8 cellular contexts compared by ENCODE assay signal in the genomic region with DNA sequence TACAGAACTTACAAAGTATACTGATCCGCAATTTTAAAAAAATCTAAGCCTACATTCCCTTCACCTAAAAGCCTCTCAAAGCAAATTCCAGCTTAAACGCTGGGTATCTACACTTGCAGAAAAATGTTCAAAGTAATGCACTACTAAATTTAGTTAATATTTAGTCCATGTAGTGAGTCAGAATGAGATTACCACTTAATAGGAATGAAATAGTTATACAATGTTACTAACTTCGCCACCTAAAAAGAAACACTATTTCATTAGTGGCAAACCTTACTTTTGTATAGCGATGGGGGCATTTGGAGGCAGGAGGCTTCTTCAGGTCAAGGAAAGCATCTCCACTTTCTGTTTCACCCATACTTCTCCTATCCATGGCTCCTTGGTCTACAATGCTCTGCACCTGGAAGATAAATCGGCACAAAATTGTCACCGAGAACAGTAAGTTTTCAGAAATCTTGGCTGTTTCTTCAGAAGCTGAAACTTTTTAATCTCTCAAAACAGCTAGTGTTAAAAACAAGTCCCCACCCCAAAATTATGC. TPM values are rescaled to one million over a fixed set of nuclear protein-coding genes. Genes with fewer than 3 reads are reported as not detected.
DNase-seq lines count a peak whose midpoint lies in the region; FAIRE-seq and TF ChIP-seq lines count a peak whose summit lies in the region.

No MANE protein-coding gene starts in this region.

- H3K4me2 ChIP-seq in OCI-LY3 (ENCODE audit: low read length), result peak overlapping the region; percentile 77
- peak overlapping the region; percentile 85 for H3K4me2 ChIP-seq in endothelial cell of umbilical vein (ENCODE audit: insufficient read depth, low read length)
- peak overlapping the region; percentile 81 for H3K4me2 ChIP-seq in trophoblast cell (ENCODE audit: low read length)

- TF ChIP-seq POLR2A in endothelial cell of umbilical vein (IDR thresholded peaks at IDR 0.05; ENCODE audit: low read depth, low read length), result no peak

- no peak overlapping the region for H3K4ac ChIP-seq in trophoblast cell (ENCODE audit: low read depth, low read length)

- peaks cover 11% of the 10 kb centered on the region for H3K79me1 ChIP-seq in trophoblast cell (ENCODE audit: low read length)

- H3K9me1 ChIP-seq in endothelial cell of umbilical vein (replicated peaks; ENCODE audit: control insufficient read depth, extremely low read depth, insufficient read depth, low read length), result no peaks in the 10 kb centered on the region

- H3K9me3 ChIP-seq in ES-I3 (ENCODE audit: control insufficient read depth, insufficient read depth, low read length) (no peaks in the 10 kb centered on the region), OCI-LY3 (ENCODE audit: insufficient read depth, low read length) (no peaks in the 10 kb centered on the region), endothelial cell of umbilical vein (replicated peaks; ENCODE audit: control insufficient read depth, insufficient read depth, low read length) (no peaks in the 10 kb centered on the region), trophoblast cell (ENCODE audit: insufficient read depth, low read depth, low read length) (no peaks in the 10 kb centered on the region)

- H3K36me3 ChIP-seq in ES-I3 (ENCODE audit: insufficient read depth, low read length) (peaks cover 13% of the 10 kb centered on the region), OCI-LY3 (replicated peaks; ENCODE audit: low read depth, low read length) (peaks cover 55% of the 10 kb centered on the region), endothelial cell of umbilical vein (ENCODE audit: control insufficient read depth in 2 of 2, extremely low read depth in 1 of 2, insufficient read depth in 2 of 2, low read length in 2 of 2) (peaks cover 3 to 11% of the 10 kb centered on the region in 2 experiments), trophoblast cell (ENCODE audit: control insufficient read depth in 1 of 2, insufficient read depth in 2 of 2, low read length in 2 of 2) (peaks cover 13 to 17% of the 10 kb centered on the region in 2 experiments)

- H2BK12ac ChIP-seq in trophoblast cell (ENCODE audit: low read length), result no peak overlapping the region

- dilution Hi-C loops in endothelial cell of umbilical vein (cut with MboI; ENCODE audit: extremely low pct_ligation_motif_present, low sequenced_read_pairs), result no loop called here

- no CpG with 5 or more reads among the region's 6 CpGs for WGBS in trophoblast cell (ENCODE audit: extremely low coverage, insufficient coverage, insufficient read length)

- H2AFZ ChIP-seq in OCI-LY3 (ENCODE audit: low read depth, low read length) (no peak overlapping the region), endothelial cell of umbilical vein (ENCODE audit: low read depth, low read length) (no peak overlapping the region), trophoblast cell (ENCODE audit: insufficient read depth, low read length, poor library complexity) (no peak overlapping the region)

- no peak overlapping the region for H3K18ac ChIP-seq in trophoblast cell (ENCODE audit: low read length)

- H2BK5ac ChIP-seq in trophoblast cell (ENCODE audit: low read depth, low read length, poor library complexity), result no peak overlapping the region

- peak overlapping the region; percentile 98 for H3K27ac ChIP-seq in OCI-LY3 (ENCODE audit: low read length)
- H3K27ac ChIP-seq in endothelial cell of umbilical vein (ENCODE audit: insufficient read depth, low read depth, low read length), result peak overlapping the region; percentile 84
- H3K27ac ChIP-seq in trophoblast cell (ENCODE audit: low read depth, low read length), result no peak overlapping the region

- DNase-seq in endothelial cell of umbilical vein (ENCODE audit: low read depth, low spot score) (no peak), trophoblast cell (no peak), NCI-H345 (lab: John Stamatoyannopoulos, UW) (no peak), DMS153 treated with DMSO at 0.1 percent for 48 hours (lab: John Stamatoyannopoulos, UW; ENCODE audit: unreplicated experiment) (no peak)
- no peak for DNase-seq in stimulated activated naive CD4-positive, alpha-beta T cell treated with Interleukin-2 at 50 U/mL for 16 hours (lab: John Stamatoyannopoulos, UW)
- DNase-seq in activated CD4-positive, alpha-beta T cell treated with anti-CD3 and anti-CD28 coated beads for 1 hour, result no peak

- no peak overlapping the region for H2AK5ac ChIP-seq in trophoblast cell (ENCODE audit: low read length)

- no peak overlapping the region for H4K91ac ChIP-seq in trophoblast cell (ENCODE audit: low read depth, low read length)

- TF ChIP-seq CTCF in OCI-LY3 (IDR thresholded peaks at IDR 0.05; ENCODE audit: low read depth, low read length) (no peak), endothelial cell of umbilical vein (IDR thresholded peaks at IDR 0.05; ENCODE audit: extremely low read depth in 1 of 2, insufficient read depth in 1 of 2, low read depth in 1 of 2, low read length in 2 of 2) (no peak)

- H3K79me2 ChIP-seq in OCI-LY3 (ENCODE audit: low read length), result peaks cover 74% of the 10 kb centered on the region
- H3K79me2 ChIP-seq in endothelial cell of umbilical vein (ENCODE audit: control insufficient read depth, insufficient read depth, low read length), result peaks cover 47% of the 10 kb centered on the region
- H3K79me2 ChIP-seq in trophoblast cell (ENCODE audit: control insufficient read depth, insufficient read depth, low read length, poor library complexity), result peaks cover 10% of the 10 kb centered on the region

- H3K23ac ChIP-seq in trophoblast cell (ENCODE audit: low read length), result no peak overlapping the region

- H3K4me1 ChIP-seq in ES-I3 (ENCODE audit: insufficient read depth, low read length) (no peaks in the 10 kb centered on the region), OCI-LY3 (ENCODE audit: low read length) (peaks cover 23% of the 10 kb centered on the region), endothelial cell of umbilical vein (ENCODE audit: control insufficient read depth, extremely low read depth, insufficient read depth, low read length) (peaks cover 24% of the 10 kb centered on the region), trophoblast cell (ENCODE audit: control insufficient read depth in 1 of 2, insufficient read depth in 2 of 2, low read length in 2 of 2) (peaks cover 3 to 6% of the 10 kb centered on the region in 2 experiments)

- no peak overlapping the region for H3K14ac ChIP-seq in trophoblast cell (ENCODE audit: low read length)

- POLR2A ChIA-PET in endothelial cell of umbilical vein (lab: Charles Lee), result no interaction called here

- FAIRE-seq in endothelial cell of umbilical vein (lab: Jason Lieb, UNC), result peak; percentile 24

- H4K20me1 ChIP-seq in OCI-LY3 (ENCODE audit: insufficient read depth, low read length), result peaks cover 16% of the 10 kb centered on the region
- no peaks in the 10 kb centered on the region for H4K20me1 ChIP-seq in endothelial cell of umbilical vein (replicated peaks; ENCODE audit: control insufficient read depth, extremely low read depth, insufficient read depth, low read length)

- no peak overlapping the region for H2BK120ac ChIP-seq in trophoblast cell (ENCODE audit: insufficient read depth, low read length, poor library complexity)

- H3K27me3 ChIP-seq in OCI-LY3 (ENCODE audit: low read depth, low read length), result no peaks in the 10 kb centered on the region
- H3K27me3 ChIP-seq in endothelial cell of umbilical vein (ENCODE audit: control insufficient read depth in 2 of 2, insufficient read depth in 2 of 2, low read length in 2 of 2), result no peaks in the 10 kb centered on the region
- no peaks in the 10 kb centered on the region for H3K27me3 ChIP-seq in trophoblast cell (ENCODE audit: insufficient read depth, low read length)

- intact Hi-C loops in endothelial cell of umbilical vein (cut with micrococcal nuclease), result loop anchor here (2.0 kb wide), 2 partner anchors 42 to 142 kb away; no protein-coding TSS in a partner anchor

- no peak overlapping the region for H4K8ac ChIP-seq in trophoblast cell (ENCODE audit: low read depth, low read length)

- H3K9ac ChIP-seq in ES-I3 (ENCODE audit: low read depth, low read length) (peak overlapping the region; percentile 85), OCI-LY3 (ENCODE audit: low read length) (peak overlapping the region; percentile 98), endothelial cell of umbilical vein (replicated peaks; ENCODE audit: extremely low read depth, insufficient read depth, low read length) (peak overlapping the region; percentile 91), trophoblast cell (ENCODE audit: low read length) (no peak overlapping the region)

- BruUV-seq in endothelial cell of umbilical vein (replicated peaks; lab: Mats Ljungman, UMichigan), result TSS peak; percentile 15

- peak overlapping the region; percentile 89 for H3K4me3 ChIP-seq in OCI-LY3 (ENCODE audit: low read length)
- peak overlapping the region; percentile 85 to 96 (median 87) for H3K4me3 ChIP-seq in endothelial cell of umbilical vein (replicated peaks in 1 of 3; ENCODE audit: insufficient read depth in 1 of 3, low read depth in 1 of 3, low read length in 3 of 3)
- H3K4me3 ChIP-seq in trophoblast cell (ENCODE audit: low read depth, low read length), result no peak overlapping the region

- no peak overlapping the region for H4K12ac ChIP-seq in trophoblast cell (ENCODE audit: low read depth, low read length)

- CTCF ChIA-PET in endothelial cell of umbilical vein (lab: Charles Lee), result interaction anchor here (1.7 to 3.1 kb wide), 2 partner anchors 11 to 37 kb away, joined by 8 to 9 read pairs; no protein-coding TSS in a partner anchor

RNA-seq across cellular contexts. Expression of a gene that starts 1.2 kb away (rescaled TPM):
- total RNA-seq in endothelial cell of umbilical vein, result 36.6 and 38.7 TPM in 2 replicates
- polyA plus RNA-seq in endothelial cell of umbilical vein, result 22.4 and 22.8 TPM in 2 replicates
- polyA plus RNA-seq in endothelial cell of umbilical vein (2011; cell fraction: cytosol; rRNA removed), result 18.1 and 20.5 TPM in 2 replicates
- polyA plus RNA-seq in endothelial cell of umbilical vein (2011; cell fraction: nucleus; rRNA removed), result 45.8 and 59.5 TPM in 2 replicates
- polyA plus RNA-seq in endothelial cell of umbilical vein (2012), result 20.6 and 21.6 TPM in 2 replicates
- 30.2 and 42.8 TPM in 2 replicates for polyA minus RNA-seq in endothelial cell of umbilical vein
- polyA minus RNA-seq in endothelial cell of umbilical vein (2011; cell fraction: cytosol; rRNA and poly(A)+ RNA removed), result 11.0 TPM
- polyA minus RNA-seq in endothelial cell of umbilical vein (2011; cell fraction: nucleus; rRNA and poly(A)+ RNA removed), result 22.4 and 29.6 TPM in 2 replicates
- polyA plus RNA-seq in trophoblast cell (2013), result 12.8 and 13.2 TPM in 2 replicates

RNA-seq across cellular contexts. Expression of a gene that starts 7.9 kb away (rescaled TPM):
- total RNA-seq in endothelial cell of umbilical vein, result 38.3 and 46.4 TPM in 2 replicates
- 12.5 and 14.2 TPM in 2 replicates for polyA plus RNA-seq in endothelial cell of umbilical vein
- 7.5 and 9.0 TPM in 2 replicates for polyA plus RNA-seq in endothelial cell of umbilical vein (2011; cell fraction: cytosol; rRNA removed)
- polyA plus RNA-seq in endothelial cell of umbilical vein (2011; cell fraction: nucleus; rRNA removed), result 118 and 129 TPM in 2 replicates
- 10.9 and 13.4 TPM in 2 replicates for polyA plus RNA-seq in endothelial cell of umbilical vein (2012)
- polyA minus RNA-seq in endothelial cell of umbilical vein, result 30.2 and 38.8 TPM in 2 replicates
- polyA minus RNA-seq in endothelial cell of umbilical vein (2011; cell fraction: cytosol; rRNA and poly(A)+ RNA removed), result 3.8 TPM
- 55.4 and 69.0 TPM in 2 replicates for polyA minus RNA-seq in endothelial cell of umbilical vein (2011; cell fraction: nucleus; rRNA and poly(A)+ RNA removed)
- polyA plus RNA-seq in trophoblast cell (2013), result 5.6 and 5.9 TPM in 2 replicates
